16 cellular contexts compared by ENCODE assay signal in genomic region chr5:58207076-58207475, GRCh38.
A peak's percentile ranks its signal among the peaks of the same experiment; 100 is the strongest.
DNase-seq lines count a peak whose midpoint lies in the region; FAIRE-seq and TF ChIP-seq lines count a peak whose summit lies in the region.
"Had no signal": no experiment of that assay in that cellular context is flagged by ENCODE, and none has a peak within 500 bp of the region (broad histone marks: within the 10 kb centered on the region; RNA-seq: fewer than 3 reads in every experiment).

No MANE protein-coding gene starts in this region.

- no TSS peak for BruUV-seq in endothelial cell of umbilical vein (replicated peaks; lab: Mats Ljungman, UMichigan)

- H2BK12ac ChIP-seq in H9 (ENCODE audit: insufficient read length, low read depth, low read length): no peak overlapping the region

- H2BK20ac ChIP-seq in H9 (ENCODE audit: low read depth, low read length, poor library complexity, severe bottlenecking): no peak overlapping the region

- H2AFZ ChIP-seq in endothelial cell of umbilical vein (ENCODE audit: low read depth, low read length) (no peak overlapping the region), H9 (ENCODE audit: low read length) (no peak overlapping the region), Karpas-422 (ENCODE audit: low read length) (no peak overlapping the region)

- H3K4me1 Mint-ChIP-seq in nephron (peaks cover 41% of the 10 kb centered on the region), H9 (no peaks in the 10 kb centered on the region; a peak in 1 of 4 replicates)
- H3K4me1 Mint-ChIP-seq: CD4-positive, alpha-beta memory T cell; GM23338 had no signal

- H2AK5ac ChIP-seq in H9 (ENCODE audit: insufficient read length, low read length): no peak overlapping the region

- H4K8ac ChIP-seq in H9 (replicated peaks; ENCODE audit: insufficient read length, low read depth, low read length): no peak overlapping the region

- H3K4me3 ChIP-seq in endocrine pancreas (ENCODE audit: control insufficient read depth, insufficient read depth, low read length): peak overlapping the region; percentile 2
- no peak overlapping the region for H3K4me3 ChIP-seq in endothelial cell of umbilical vein (replicated peaks in 1 of 3; ENCODE audit: insufficient read depth in 1 of 3, low read depth in 1 of 3, low read length in 3 of 3)
- H3K4me3 ChIP-seq in Karpas-422 (ENCODE audit: low read length): no peak overlapping the region
- H3K4me3 ChIP-seq: GM12878, GM23338 had no signal

- DNase-seq in endothelial cell of umbilical vein (ENCODE audit: low read depth, low spot score): no peak
- DNase-seq in ecto neural progenitor cell (ENCODE audit: low spot score): no peak
- no peak for DNase-seq in H9
- DNase-seq in Karpas-422: no peak
- DNase-seq: C1 segment of cervical spinal cord; Calu3; CD4-positive, alpha-beta memory T cell; COR-L47; DMS79; EL; GDM1 had no signal

- no peak overlapping the region for H3T11ph ChIP-seq in H9 (ENCODE audit: low read length)

- H3K27ac Mint-ChIP-seq in nephron (peak overlapping the region in 2 of 3 experiments; percentile 34 to 47), H9 (no peak overlapping the region)
- H3K27ac Mint-ChIP-seq: CD4-positive, alpha-beta memory T cell; GM23338 had no signal

- H2BK5ac ChIP-seq in H9 (ENCODE audit: insufficient read length, low read length): no peak overlapping the region

- H3K36me3 Mint-ChIP-seq in nephron (ENCODE audit: low read depth): no peaks in the 10 kb centered on the region
- H3K36me3 Mint-ChIP-seq in H9 (ENCODE audit: insufficient read depth in 1 of 3, low read depth in 3 of 3): no peaks in the 10 kb centered on the region
- H3K36me3 Mint-ChIP-seq: CD4-positive, alpha-beta memory T cell had no signal

- H3K79me2 ChIP-seq in endothelial cell of umbilical vein (ENCODE audit: control insufficient read depth, insufficient read depth, low read length): no peaks in the 10 kb centered on the region
- H3K79me2 ChIP-seq in H9 (ENCODE audit: insufficient read depth, low read length): no peaks in the 10 kb centered on the region
- H3K79me2 ChIP-seq in Karpas-422 (ENCODE audit: low read length): no peaks in the 10 kb centered on the region

- no peak overlapping the region for H4K91ac ChIP-seq in H9 (ENCODE audit: insufficient read length, low read depth, low read length)

- no peak overlapping the region for H3K27ac ChIP-seq in endothelial cell of umbilical vein (ENCODE audit: insufficient read depth, low read depth, low read length)
- H3K27ac ChIP-seq in H9 (ENCODE audit: insufficient read length, low read depth, low read length): no peak overlapping the region
- no peak overlapping the region for H3K27ac ChIP-seq in Karpas-422 (ENCODE audit: low read length)

- POLR2A ChIA-PET in endothelial cell of umbilical vein (lab: Charles Lee): no interaction called here

- no peak overlapping the region for H3K4me3 Mint-ChIP-seq in nephron
- no peak overlapping the region for H3K4me3 Mint-ChIP-seq in H9
- H3K4me3 Mint-ChIP-seq: GM23338 had no signal

- no peaks in the 10 kb centered on the region for H4K20me1 ChIP-seq in endothelial cell of umbilical vein (replicated peaks; ENCODE audit: control insufficient read depth, extremely low read depth, insufficient read depth, low read length)
- H4K20me1 ChIP-seq in H9 (ENCODE audit: control insufficient read depth, insufficient read depth, insufficient read length): no peaks in the 10 kb centered on the region
- no peaks in the 10 kb centered on the region for H4K20me1 ChIP-seq in Karpas-422 (ENCODE audit: insufficient read depth, low read depth, low read length)

- WGBS in H9 (ENCODE audit: extremely low coverage, insufficient read length, low lambda C conversion rate): no CpG with 5 or more reads among the region's 1 CpG

- no peak overlapping the region for H3K14ac ChIP-seq in H9 (ENCODE audit: insufficient read depth, low read length)

- peaks cover 15% of the 10 kb centered on the region for H3K4me1 ChIP-seq in endocrine pancreas (ENCODE audit: control insufficient read depth, insufficient read depth, low read length)
- H3K4me1 ChIP-seq in endothelial cell of umbilical vein (ENCODE audit: control insufficient read depth, extremely low read depth, insufficient read depth, low read length): no peaks in the 10 kb centered on the region
- H3K4me1 ChIP-seq in H9 (ENCODE audit: insufficient read depth, low read length): no peaks in the 10 kb centered on the region
- H3K4me1 ChIP-seq in Karpas-422 (ENCODE audit: low read length): no peaks in the 10 kb centered on the region

- no peak for TF ChIP-seq CTCF in endothelial cell of umbilical vein (IDR thresholded peaks at IDR 0.05; ENCODE audit: extremely low read depth in 1 of 2, insufficient read depth in 1 of 2, low read depth in 1 of 2, low read length in 2 of 2)
- no peak for TF ChIP-seq CTCF in nephron (IDR thresholded peaks at IDR 0.05; ENCODE audit: unreplicated experiment in 3 of 3)
- TF ChIP-seq CTCF in H9 (conservative IDR thresholded peaks at IDR 0.05): no peak

- no peak overlapping the region for H3K56ac ChIP-seq in H9 (ENCODE audit: insufficient read length, low read depth, low read length)

- H3K9me3 ChIP-seq in endocrine pancreas (ENCODE audit: control insufficient read depth, low read length) (no peaks in the 10 kb centered on the region), endothelial cell of umbilical vein (replicated peaks; ENCODE audit: control insufficient read depth, insufficient read depth, low read length) (no peaks in the 10 kb centered on the region), H9 (ENCODE audit: control insufficient read depth, low read depth, low read length) (no peaks in the 10 kb centered on the region), Karpas-422 (ENCODE audit: low read length) (no peaks in the 10 kb centered on the region)

- H4K5ac ChIP-seq in H9 (ENCODE audit: insufficient read length, low read depth, low read length): no peak overlapping the region

- H3K4me2 ChIP-seq in endothelial cell of umbilical vein (ENCODE audit: insufficient read depth, low read length): no peak overlapping the region
- no peak overlapping the region for H3K4me2 ChIP-seq in H9 (ENCODE audit: insufficient read depth, insufficient read length, low read length)
- H3K4me2 ChIP-seq in Karpas-422 (ENCODE audit: low read depth, low read length, poor library complexity, severe bottlenecking): no peak overlapping the region
- H3K4me2 ChIP-seq: GM23338 had no signal

- H3K9me1 ChIP-seq in endothelial cell of umbilical vein (replicated peaks; ENCODE audit: control insufficient read depth, extremely low read depth, insufficient read depth, low read length): no peaks in the 10 kb centered on the region

- H3K79me1 ChIP-seq in H9 (ENCODE audit: insufficient read depth, low read depth, low read length, poor library complexity, severe bottlenecking): no peaks in the 10 kb centered on the region

- no peak overlapping the region for H3K18ac ChIP-seq in H9 (ENCODE audit: insufficient read length, low read depth, low read length)

- no peak overlapping the region for H2BK120ac ChIP-seq in H9 (ENCODE audit: low read depth, low read length, poor library complexity, severe bottlenecking)

- FAIRE-seq in endothelial cell of umbilical vein (lab: Jason Lieb, UNC): peak; percentile 8
- FAIRE-seq: GM19239 had no signal

- H3K27me3 ChIP-seq in endocrine pancreas (ENCODE audit: control insufficient read depth, insufficient read depth, low read length): no peaks in the 10 kb centered on the region
- no peaks in the 10 kb centered on the region for H3K27me3 ChIP-seq in endothelial cell of umbilical vein (ENCODE audit: control insufficient read depth in 2 of 2, insufficient read depth in 2 of 2, low read length in 2 of 2)
- no peaks in the 10 kb centered on the region for H3K27me3 ChIP-seq in H9 (ENCODE audit: insufficient read depth, low read length)
- no peaks in the 10 kb centered on the region for H3K27me3 ChIP-seq in Karpas-422 (ENCODE audit: low read length)

- dilution Hi-C loops in endothelial cell of umbilical vein (cut with MboI; ENCODE audit: extremely low pct_ligation_motif_present, low sequenced_read_pairs): no loop called here

- H3K9ac ChIP-seq in endocrine pancreas (ENCODE audit: control insufficient read depth, insufficient read depth, low read length) (no peak overlapping the region), endothelial cell of umbilical vein (replicated peaks; ENCODE audit: extremely low read depth, insufficient read depth, low read length) (no peak overlapping the region), H9 (ENCODE audit: extremely low read depth, insufficient read length, low read length) (no peak overlapping the region), Karpas-422 (ENCODE audit: low read length) (no peak overlapping the region)

- H3K9me2 ChIP-seq in Karpas-422 (replicated peaks; ENCODE audit: insufficient read depth, low read length): no peaks in the 10 kb centered on the region

- CTCF ChIA-PET in endothelial cell of umbilical vein (lab: Charles Lee): interaction anchor here (2.0 kb wide), 1 partner anchor 428 kb away, joined by 6 read pairs; no protein-coding TSS in a partner anchor

- no peaks in the 10 kb centered on the region for H3K27me3 Mint-ChIP-seq in nephron (ENCODE audit: low read depth)
- no peaks in the 10 kb centered on the region for H3K27me3 Mint-ChIP-seq in H9 (ENCODE audit: low read depth)

- no peak overlapping the region for H2BK15ac ChIP-seq in H9 (ENCODE audit: low read depth, low read length)

- H3K36me3 ChIP-seq in endocrine pancreas (ENCODE audit: control insufficient read depth, insufficient read depth, low read length): no peaks in the 10 kb centered on the region
- no peaks in the 10 kb centered on the region for H3K36me3 ChIP-seq in endothelial cell of umbilical vein (ENCODE audit: control insufficient read depth in 2 of 2, extremely low read depth in 1 of 2, insufficient read depth in 2 of 2, low read length in 2 of 2)
- no peaks in the 10 kb centered on the region for H3K36me3 ChIP-seq in Karpas-422 (ENCODE audit: insufficient read depth, low read length)

- no peak for TF ChIP-seq POLR2A in endothelial cell of umbilical vein (IDR thresholded peaks at IDR 0.05; ENCODE audit: low read depth, low read length)

- no peak overlapping the region for H3K23ac ChIP-seq in H9 (ENCODE audit: insufficient read length, low read depth, low read length)

- intact Hi-C loops in endothelial cell of umbilical vein (cut with micrococcal nuclease): no loop called here

- no peaks in the 10 kb centered on the region for H3K23me2 ChIP-seq in H9 (ENCODE audit: insufficient read length, low read depth, low read length, poor library complexity, severe bottlenecking)

- H3K4ac ChIP-seq in H9 (ENCODE audit: low read depth, low read length): no peak overlapping the region

- H3K9me3 Mint-ChIP-seq in nephron (no peaks in the 10 kb centered on the region), H9 (no peaks in the 10 kb centered on the region)
- H3K9me3 Mint-ChIP-seq: GM23338 had no signal

TF ChIP-seq in endothelial cell of umbilical vein, 7 proteins besides CTCF, POLR2A, EP300 and RAD21 (continues in another document):
- TF ChIP-seq GATA2 (IDR thresholded peaks at IDR 0.05; ENCODE audit: insufficient read depth, insufficient read length, low read depth, low read length) (no peak), MYC (IDR thresholded peaks at IDR 0.05; ENCODE audit: low read depth, low read length) (no peak), JUN (IDR thresholded peaks at IDR 0.05; ENCODE audit: borderline replicate concordance, insufficient read depth, insufficient read length, low read depth) (no peak), POLR2AphosphoS5 (IDR thresholded peaks at IDR 0.05; ENCODE audit: insufficient read depth, low read depth, low read length) (no peak)

Comparison
In these comparisons a context has a peak if more than half of its experiments do, and no peak if none do; other contexts are left out.
1. H3K27ac Mint-ChIP-seq: peak in nephron (2 of 3); none in H9 (0 of 3).